ENCODE assay signal across 26 cellular contexts in the genomic region with DNA sequence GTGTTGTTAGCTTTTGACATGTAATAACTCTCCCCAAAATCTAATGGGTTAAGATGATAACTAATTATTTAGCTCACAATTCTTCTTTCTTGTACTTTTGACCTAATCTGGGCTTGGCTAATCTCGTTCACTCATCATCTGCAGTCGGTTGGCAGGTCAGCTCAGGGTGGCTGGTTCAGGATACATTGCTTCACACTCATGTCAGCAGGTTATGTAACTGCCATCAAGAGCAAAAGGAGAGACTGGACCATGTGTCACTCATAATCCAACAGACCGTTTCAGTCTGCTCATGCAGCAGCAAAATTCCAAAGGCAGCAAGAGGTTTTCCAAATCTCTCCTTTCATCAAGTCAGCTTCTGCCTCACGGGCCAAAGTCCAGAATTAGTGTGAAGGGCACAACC.
"Had no signal": no experiment of that assay in that cellular context is flagged by ENCODE, and none has a peak within 500 bp of the region (broad histone marks: within the 10 kb centered on the region; RNA-seq: fewer than 3 reads in every experiment).

No MANE protein-coding gene starts in this region.

- H3K27me3 Mint-ChIP-seq: memory B cell; naive thymus-derived CD4-positive, alpha-beta T cell; stimulated activated memory B cell treated with anti-CD40 and anti-IgM and Interleukin-4, amounts not matched to agents 10 μg/mL and 1 μg/mL and 100 μg/mL, for 72 hours; stimulated activated naive CD8-positive, alpha-beta T cell treated with anti-CD3 and anti-CD28 coated beads, Interleukin-15, amount 100 ng/mL, for 72 hours had no signal

- H3K27ac ChIP-seq: left ventricle myocardium inferior, pancreas, psoas muscle, right atrium auricular region, right lobe of liver, tibial nerve, upper lobe of left lung had no signal

- H3K4me1 Mint-ChIP-seq: memory B cell; naive thymus-derived CD4-positive, alpha-beta T cell; stimulated activated memory B cell treated with anti-CD40 and anti-IgM and Interleukin-4, amounts not matched to agents 10 μg/mL and 1 μg/mL and 100 μg/mL, for 72 hours; stimulated activated naive CD8-positive, alpha-beta T cell treated with anti-CD3 and anti-CD28 coated beads, Interleukin-15, amount 100 ng/mL, for 72 hours had no signal

- ATAC-seq: left colon; mucosa of descending colon; naive thymus-derived CD4-positive, alpha-beta T cell; natural killer cell treated with Interleukin-12 subunit alpha and Interleukin-12 subunit beta and Interleukin-15 and Interleukin-18, amount 100 ng/mL, for 72 hours; pancreas; psoas muscle; right lobe of liver; stimulated activated memory B cell treated with anti-CD40 and anti-IgM and Interleukin-4, amounts not matched to agents 10 μg/mL and 1 μg/mL and 100 μg/mL, for 72 hours; stimulated activated naive CD8-positive, alpha-beta T cell treated with anti-CD3 and anti-CD28 coated beads, Interleukin-15, amount 100 ng/mL, for 72 hours had no signal

- H3K27ac Mint-ChIP-seq: memory B cell; naive thymus-derived CD4-positive, alpha-beta T cell; natural killer cell treated with Interleukin-12 subunit alpha and Interleukin-12 subunit beta and Interleukin-15 and Interleukin-18, amount 100 ng/mL, for 72 hours; stimulated activated memory B cell treated with anti-CD40 and anti-IgM and Interleukin-4, amounts not matched to agents 10 μg/mL and 1 μg/mL and 100 μg/mL, for 72 hours; stimulated activated naive CD8-positive, alpha-beta T cell treated with anti-CD3 and anti-CD28 coated beads, Interleukin-15, amount 100 ng/mL, for 72 hours had no signal

- H3K4me3 Mint-ChIP-seq: memory B cell; naive thymus-derived CD4-positive, alpha-beta T cell; natural killer cell treated with Interleukin-12 subunit alpha and Interleukin-12 subunit beta and Interleukin-15 and Interleukin-18, amount 100 ng/mL, for 72 hours; stimulated activated memory B cell treated with anti-CD40 and anti-IgM and Interleukin-4, amounts not matched to agents 10 μg/mL and 1 μg/mL and 100 μg/mL, for 72 hours; stimulated activated naive CD8-positive, alpha-beta T cell treated with anti-CD3 and anti-CD28 coated beads, Interleukin-15, amount 100 ng/mL, for 72 hours had no signal

- H3K4me1 ChIP-seq: left ventricle myocardium inferior, pancreas, psoas muscle, right atrium auricular region, right lobe of liver, tibial nerve, upper lobe of left lung had no signal

- H3K36me3 ChIP-seq: left ventricle myocardium inferior, pancreas, right atrium auricular region, right lobe of liver, tibial nerve, upper lobe of left lung had no signal

- H3K4me3 ChIP-seq: left ventricle myocardium inferior, lung, mucosa of descending colon, pancreas, psoas muscle, right atrium auricular region, right lobe of liver, smooth muscle cell, tibial nerve, upper lobe of left lung had no signal

- H3K27me3 ChIP-seq: pancreas, right atrium auricular region, right lobe of liver, tibial nerve, upper lobe of left lung had no signal

- DNase-seq: hippocampal formation; kidney glomerular epithelial cell; left colon; left ventricle myocardium inferior; midbrain; mucosa of descending colon; naive thymus-derived CD4-positive, alpha-beta T cell; nucleus accumbens; pancreas; psoas muscle; stimulated activated CD4-positive, alpha-beta T cell treated with anti-CD3 and anti-CD28 coated beads, Interleukin-1b, Interleukin-23, amount 100 ng/mL, for 48 hours; stimulated activated CD4-positive, alpha-beta T cell treated with anti-CD3 and anti-CD28 coated beads, Interleukin-2, amount 100 ng/mL, for 48 hours; stimulated activated CD4-positive, alpha-beta T cell treated with anti-CD3 and anti-CD28 coated beads, Interleukin-4, amount 100 ng/mL, for 4 hours; stimulated activated CD8-positive, alpha-beta memory T cell treated with anti-CD3 and anti-CD28 coated beads, Interleukin-4, amount 100 ng/mL, for 48 hours; stimulated activated naive CD4-positive, alpha-beta T cell treated with Interleukin-2 at 50 U/mL for 16 hours; stimulated activated naive CD8-positive, alpha-beta T cell treated with anti-CD3 and anti-CD28 coated beads, Interleukin-15, amount 100 ng/mL, for 72 hours; substantia nigra; upper lobe of left lung had no signal

- H3K9me3 ChIP-seq: left ventricle myocardium inferior, pancreas, psoas muscle, right atrium auricular region, right lobe of liver, tibial nerve, upper lobe of left lung had no signal

- H3K9me3 Mint-ChIP-seq: natural killer cell treated with Interleukin-12 subunit alpha and Interleukin-12 subunit beta and Interleukin-15 and Interleukin-18, amount 100 ng/mL, for 72 hours had no signal

- H3K36me3 Mint-ChIP-seq: memory B cell; naive thymus-derived CD4-positive, alpha-beta T cell; natural killer cell treated with Interleukin-12 subunit alpha and Interleukin-12 subunit beta and Interleukin-15 and Interleukin-18, amount 100 ng/mL, for 72 hours; stimulated activated memory B cell treated with anti-CD40 and anti-IgM and Interleukin-4, amounts not matched to agents 10 μg/mL and 1 μg/mL and 100 μg/mL, for 72 hours had no signal

- H3K4me2 ChIP-seq: smooth muscle cell had no signal
